Comparison of ENCODE assay signal across 1 cellular context in the genomic region with DNA sequence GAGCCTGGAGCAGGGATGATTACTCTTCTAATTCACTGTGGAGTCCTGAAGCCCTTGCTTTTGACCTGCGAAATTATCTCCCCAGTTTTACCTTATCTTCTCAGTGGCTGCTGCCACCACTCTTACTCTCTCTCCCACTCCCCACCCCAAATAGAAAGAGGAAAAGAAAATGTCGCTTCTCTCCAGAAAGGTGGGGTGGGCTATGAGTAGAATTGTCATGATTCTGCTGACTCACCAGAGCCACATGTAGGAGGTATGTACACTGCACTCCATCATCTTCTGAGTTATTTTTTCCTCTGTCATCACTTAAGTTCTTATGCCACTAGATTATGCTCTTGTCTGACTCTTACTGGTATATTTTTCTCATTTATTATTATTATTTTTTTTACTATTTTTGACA.
TF ChIP-seq lines count a peak whose summit lies in the region.

No MANE protein-coding gene starts in this region.

TF ChIP-seq in K562, 482 proteins besides CTCF, POLR2A, EP300 and RAD21 (continued from another document):
- TF ChIP-seq ZBTB11 (CRISPR knock-in tag; IDR thresholded peaks at IDR 0.05) (peak in 1 of 3 experiments; percentile 53; a peak in 1 of 6 replicates), TBL1XR1 (IDR thresholded peaks at IDR 0.05; ENCODE audit: low read length in 2 of 2) (peak in 1 of 2 experiments; percentile 55; a peak in 2 of 4 replicates), ZKSCAN3 (CRISPR knock-in tag; IDR thresholded peaks at IDR 0.05) (no peak), STAT5A (IDR thresholded peaks at IDR 0.05; ENCODE audit: borderline replicate concordance, low read length) (no peak), ZNF398 (CRISPR knock-in tag; IDR thresholded peaks at IDR 0.05) (no peak), NFE2 (IDR thresholded peaks at IDR 0.05; ENCODE audit: low read depth) (peak; percentile 99), MYBL2 (IDR thresholded peaks at IDR 0.05; ENCODE audit: low read depth) (no peak), MYBL2 (CRISPR knock-in tag; IDR thresholded peaks at IDR 0.05; ENCODE audit: borderline replicate concordance) (no peak), MAFG (tag; conservative IDR thresholded peaks at IDR 0.05) (peak; percentile 99), ZNF639 (CRISPR knock-in tag; conservative IDR thresholded peaks at IDR 0.05 in 1 of 2, IDR thresholded peaks at IDR 0.05 in 1 of 2) (peak in 1 of 2 experiments; percentile 63; a peak in 1 of 4 replicates), LCOR (CRISPR knock-in tag; IDR thresholded peaks at IDR 0.05) (no peak), KDM5B (IDR thresholded peaks at IDR 0.05; ENCODE audit: insufficient replicate concordance, low read depth, low read length) (no peak), FUS (optimal IDR thresholded peaks at IDR 0.05; ENCODE audit: low read depth, low read length) (no peak), NFE2L1 (tag; IDR thresholded peaks at IDR 0.05; ENCODE audit: borderline replicate concordance, low read depth) (peak; percentile 87), ZNF316 (IDR thresholded peaks at IDR 0.05) (peak; percentile 100), CSDE1 (IDR thresholded peaks at IDR 0.05) (no peak), U2AF2 (optimal IDR thresholded peaks at IDR 0.05; ENCODE audit: low read depth, low read length) (no peak), HDAC6 (IDR thresholded peaks at IDR 0.05; ENCODE audit: low read depth, low read length) (no peak), NCOA2 (IDR thresholded peaks at IDR 0.05; ENCODE audit: partially characterized antibody in 2 of 2) (no peak), CREB5 (CRISPR knock-in tag; IDR thresholded peaks at IDR 0.05) (no peak), CREB1 (IDR thresholded peaks at IDR 0.05) (no peak), CREB1 (CRISPR knock-in tag; IDR thresholded peaks at IDR 0.05) (no peak)
- TF ChIP-seq, protein P1, sequence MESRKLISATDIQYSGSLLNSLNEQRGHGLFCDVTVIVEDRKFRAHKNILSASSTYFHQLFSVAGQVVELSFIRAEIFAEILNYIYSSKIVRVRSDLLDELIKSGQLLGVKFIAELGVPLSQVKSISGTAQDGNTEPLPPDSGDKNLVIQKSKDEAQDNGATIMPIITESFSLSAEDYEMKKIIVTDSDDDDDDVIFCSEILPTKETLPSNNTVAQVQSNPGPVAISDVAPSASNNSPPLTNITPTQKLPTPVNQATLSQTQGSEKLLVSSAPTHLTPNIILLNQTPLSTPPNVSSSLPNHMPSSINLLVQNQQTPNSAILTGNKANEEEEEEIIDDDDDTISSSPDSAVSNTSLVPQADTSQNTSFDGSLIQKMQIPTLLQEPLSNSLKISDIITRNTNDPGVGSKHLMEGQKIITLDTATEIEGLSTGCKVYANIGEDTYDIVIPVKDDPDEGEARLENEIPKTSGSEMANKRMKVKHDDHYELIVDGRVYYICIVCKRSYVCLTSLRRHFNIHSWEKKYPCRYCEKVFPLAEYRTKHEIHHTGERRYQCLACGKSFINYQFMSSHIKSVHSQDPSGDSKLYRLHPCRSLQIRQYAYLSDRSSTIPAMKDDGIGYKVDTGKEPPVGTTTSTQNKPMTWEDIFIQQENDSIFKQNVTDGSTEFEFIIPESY (CRISPR knock-in tag; IDR thresholded peaks at IDR 0.05): no peak
- TF ChIP-seq, protein P2, sequence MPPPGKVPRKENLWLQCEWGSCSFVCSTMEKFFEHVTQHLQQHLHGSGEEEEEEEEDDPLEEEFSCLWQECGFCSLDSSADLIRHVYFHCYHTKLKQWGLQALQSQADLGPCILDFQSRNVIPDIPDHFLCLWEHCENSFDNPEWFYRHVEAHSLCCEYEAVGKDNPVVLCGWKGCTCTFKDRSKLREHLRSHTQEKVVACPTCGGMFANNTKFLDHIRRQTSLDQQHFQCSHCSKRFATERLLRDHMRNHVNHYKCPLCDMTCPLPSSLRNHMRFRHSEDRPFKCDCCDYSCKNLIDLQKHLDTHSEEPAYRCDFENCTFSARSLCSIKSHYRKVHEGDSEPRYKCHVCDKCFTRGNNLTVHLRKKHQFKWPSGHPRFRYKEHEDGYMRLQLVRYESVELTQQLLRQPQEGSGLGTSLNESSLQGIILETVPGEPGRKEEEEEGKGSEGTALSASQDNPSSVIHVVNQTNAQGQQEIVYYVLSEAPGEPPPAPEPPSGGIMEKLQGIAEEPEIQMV (tag; conservative IDR thresholded peaks at IDR 0.05; ENCODE audit: low read depth): no peak; the same call in 1 of the 2 replicates
- TF ChIP-seq, protein P3, sequence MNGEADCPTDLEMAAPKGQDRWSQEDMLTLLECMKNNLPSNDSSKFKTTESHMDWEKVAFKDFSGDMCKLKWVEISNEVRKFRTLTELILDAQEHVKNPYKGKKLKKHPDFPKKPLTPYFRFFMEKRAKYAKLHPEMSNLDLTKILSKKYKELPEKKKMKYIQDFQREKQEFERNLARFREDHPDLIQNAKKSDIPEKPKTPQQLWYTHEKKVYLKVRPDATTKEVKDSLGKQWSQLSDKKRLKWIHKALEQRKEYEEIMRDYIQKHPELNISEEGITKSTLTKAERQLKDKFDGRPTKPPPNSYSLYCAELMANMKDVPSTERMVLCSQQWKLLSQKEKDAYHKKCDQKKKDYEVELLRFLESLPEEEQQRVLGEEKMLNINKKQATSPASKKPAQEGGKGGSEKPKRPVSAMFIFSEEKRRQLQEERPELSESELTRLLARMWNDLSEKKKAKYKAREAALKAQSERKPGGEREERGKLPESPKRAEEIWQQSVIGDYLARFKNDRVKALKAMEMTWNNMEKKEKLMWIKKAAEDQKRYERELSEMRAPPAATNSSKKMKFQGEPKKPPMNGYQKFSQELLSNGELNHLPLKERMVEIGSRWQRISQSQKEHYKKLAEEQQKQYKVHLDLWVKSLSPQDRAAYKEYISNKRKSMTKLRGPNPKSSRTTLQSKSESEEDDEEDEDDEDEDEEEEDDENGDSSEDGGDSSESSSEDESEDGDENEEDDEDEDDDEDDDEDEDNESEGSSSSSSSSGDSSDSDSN (IDR thresholded peaks at IDR 0.05; ENCODE audit: borderline replicate concordance in 1 of 2, low read depth in 2 of 2, low read length in 2 of 2): no peak
- TF ChIP-seq, protein P4, sequence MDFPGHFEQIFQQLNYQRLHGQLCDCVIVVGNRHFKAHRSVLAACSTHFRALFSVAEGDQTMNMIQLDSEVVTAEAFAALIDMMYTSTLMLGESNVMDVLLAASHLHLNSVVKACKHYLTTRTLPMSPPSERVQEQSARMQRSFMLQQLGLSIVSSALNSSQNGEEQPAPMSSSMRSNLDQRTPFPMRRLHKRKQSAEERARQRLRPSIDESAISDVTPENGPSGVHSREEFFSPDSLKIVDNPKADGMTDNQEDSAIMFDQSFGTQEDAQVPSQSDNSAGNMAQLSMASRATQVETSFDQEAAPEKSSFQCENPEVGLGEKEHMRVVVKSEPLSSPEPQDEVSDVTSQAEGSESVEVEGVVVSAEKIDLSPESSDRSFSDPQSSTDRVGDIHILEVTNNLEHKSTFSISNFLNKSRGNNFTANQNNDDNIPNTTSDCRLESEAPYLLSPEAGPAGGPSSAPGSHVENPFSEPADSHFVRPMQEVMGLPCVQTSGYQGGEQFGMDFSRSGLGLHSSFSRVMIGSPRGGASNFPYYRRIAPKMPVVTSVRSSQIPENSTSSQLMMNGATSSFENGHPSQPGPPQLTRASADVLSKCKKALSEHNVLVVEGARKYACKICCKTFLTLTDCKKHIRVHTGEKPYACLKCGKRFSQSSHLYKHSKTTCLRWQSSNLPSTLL (IDR thresholded peaks at IDR 0.05): no peak
